ENCODE assay signal across 8 cellular contexts in the genomic region with DNA sequence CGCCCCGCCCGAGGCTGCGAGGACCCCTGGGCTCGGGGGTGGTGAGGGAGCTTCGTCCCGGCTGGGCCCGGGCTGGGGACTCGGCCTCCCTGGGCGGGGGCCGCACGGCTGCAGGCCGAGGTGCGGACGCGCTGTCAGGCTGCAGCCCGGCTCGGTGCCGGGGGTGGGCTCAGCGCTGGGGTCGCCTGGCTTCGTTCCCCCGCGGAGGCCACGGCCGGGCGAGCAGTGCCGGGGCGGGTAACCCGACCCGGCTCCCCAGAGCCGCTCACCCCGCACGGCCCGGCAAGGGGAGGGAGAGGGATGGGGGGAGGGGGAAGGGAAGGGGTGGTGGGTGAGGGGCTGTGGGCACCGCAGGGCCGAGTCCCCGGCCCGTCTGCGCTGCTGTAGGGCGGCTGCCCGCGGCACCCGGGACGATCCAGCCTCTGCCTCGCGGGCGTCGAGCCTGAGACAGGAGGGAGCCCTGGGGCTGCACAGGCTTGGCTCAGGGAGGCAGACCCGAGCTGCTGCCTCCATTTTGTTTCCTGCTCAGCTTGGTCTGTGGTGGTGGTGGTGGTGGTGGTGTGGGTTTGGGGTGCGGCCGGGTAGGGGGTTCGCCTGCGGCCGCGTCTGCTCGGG. TPM values are rescaled to one million over a fixed set of nuclear protein-coding genes. Genes with fewer than 3 reads are reported as not detected.
A peak's percentile ranks its signal among the peaks of the same experiment; 100 is the strongest.
DNase-seq lines count a peak whose midpoint lies in the region; ATAC-seq and TF ChIP-seq lines count a peak whose summit lies in the region.

No MANE protein-coding gene starts in this region.

- peak overlapping the region in 1 of 2 donors; percentile 73 for H3K27ac Mint-ChIP-seq in activated naive CD4-positive, alpha-beta T cell treated with anti-CD3 and anti-CD28 coated beads, Interleukin-2, amount 50 U/mL, for 72 hours

- H3K9me3 Mint-ChIP-seq in activated naive CD4-positive, alpha-beta T cell treated with anti-CD3 and anti-CD28 coated beads, Interleukin-2, amount 50 U/mL, for 72 hours, result no peaks in the 10 kb centered on the region

- TF ChIP-seq CTCF in GM12865 (IDR thresholded peaks at IDR 0.05; ENCODE audit: insufficient read depth, low read depth, low read length, missing control alignments), result no peak

- no peak for TF ChIP-seq POLR2A in GM18505 (IDR thresholded peaks at IDR 0.05; ENCODE audit: borderline replicate concordance, extremely low read depth, insufficient read depth, insufficient read length)

- intact Hi-C loops in left ventricle myocardium superior (cut with micrococcal nuclease), result no loop called here

- H3K36me3 Mint-ChIP-seq in activated naive CD4-positive, alpha-beta T cell treated with anti-CD3 and anti-CD28 coated beads, Interleukin-2, amount 50 U/mL, for 72 hours, result peaks cover 15 to 25% of the 10 kb centered on the region in 2 donors

- DNase-seq in GM12865 (ENCODE audit: low read depth) (no peak), left ventricle myocardium superior (peak; percentile 47), putamen (ENCODE audit: low spot score) (peak; percentile 59), COLO829 (ENCODE audit: low spot score) (no peak)
- DNase-seq in activated naive CD4-positive, alpha-beta T cell treated with anti-CD3 and anti-CD28 coated beads, Interleukin-2, amount 50 U/mL, for 72 hours (ENCODE audit: low spot score in 2 of 2), result peak in 1 of 2 donors; percentile 73

- ATAC-seq in HG03045 (IDR thresholded peaks at IDR 0.05; ENCODE audit: unreplicated experiment) (peak; percentile 7), left ventricle myocardium superior (peak; percentile 42), GM18505 (IDR thresholded peaks at IDR 0.05; ENCODE audit: unreplicated experiment) (no peak), GM18858 (IDR thresholded peaks at IDR 0.05; ENCODE audit: unreplicated experiment) (no peak)
- ATAC-seq in activated naive CD4-positive, alpha-beta T cell treated with anti-CD3 and anti-CD28 coated beads, Interleukin-2, amount 50 U/mL, for 72 hours, result peak; percentile 25 to 31

- peak overlapping the region; percentile 70 for H3K4me3 ChIP-seq in GM12865 (ENCODE audit: low read depth, low read length)

RNA-seq across cellular contexts. Expression of a gene that starts 1.0 kb away (rescaled TPM):
- total RNA-seq in activated naive CD4-positive, alpha-beta T cell treated with anti-CD3 and anti-CD28 coated beads, Interleukin-2, amount 50 U/mL, for 72 hours, result 10 to 100 TPM; 62.6 to 80.5 TPM
- total RNA-seq in left ventricle myocardium superior, result 38.5 TPM

RNA-seq across cellular contexts. Expression of a gene that starts 45.9 kb away (rescaled TPM):
- 1 to 10 TPM in 1 of 2 donors, under 1 TPM in 1; 0.75 to 2.3 TPM for total RNA-seq in activated naive CD4-positive, alpha-beta T cell treated with anti-CD3 and anti-CD28 coated beads, Interleukin-2, amount 50 U/mL, for 72 hours
- 1.4 TPM for total RNA-seq in left ventricle myocardium superior

Comparison
In these comparisons a context has a peak if more than half of its experiments do, and no peak if none do; other contexts are left out.
1. DNase-seq: peak in left ventricle myocardium superior (single experiment) and putamen (single experiment); none in GM12865 (single experiment) and COLO829 (single experiment).
2. ATAC-seq: peak in HG03045 (single experiment), activated naive CD4-positive, alpha-beta T cell treated with anti-CD3 and anti-CD28 coated beads, Interleukin-2, amount 50 U/mL, for 72 hours (2 of 2) and left ventricle myocardium superior (single experiment); none in GM18505 (single experiment) and GM18858 (single experiment).